In genomic region chr22:45268958-45269844, GRCh38 we compare ENCODE assay signal across 8 cellular contexts. TPM values are rescaled to one million over a fixed set of nuclear protein-coding genes. Genes with fewer than 3 reads are reported as not detected.
DNase-seq lines count a peak whose midpoint lies in the region; TF ChIP-seq lines count a peak whose summit lies in the region.

No MANE protein-coding gene starts in this region.

- peak overlapping the region; percentile 62 for H3K4me3 ChIP-seq in fibroblast of villous mesenchyme (ENCODE audit: low read depth, low read length)

- peak overlapping the region; percentile 90 to 93 (median 90) for H3K4me3 Mint-ChIP-seq in nephron

- H3K36me3 Mint-ChIP-seq in nephron (ENCODE audit: low read depth): no peaks in the 10 kb centered on the region

- TF ChIP-seq CTCF in fibroblast of villous mesenchyme (IDR thresholded peaks at IDR 0.05; ENCODE audit: insufficient read depth, low read depth, low read length) (peak; percentile 80), nephron (IDR thresholded peaks at IDR 0.05; ENCODE audit: unreplicated experiment in 3 of 3) (peak; percentile 96 to 97 (median 96))

- DNase-seq in DMS 273 (lab: John Stamatoyannopoulos, UW; ENCODE audit: unreplicated experiment): peak; percentile 87
- DNase-seq in DMS 273 treated with DMSO at 0.1 percent for 48 hours (lab: John Stamatoyannopoulos, UW): no peak
- DNase-seq in HPDE6-E6E7 (ENCODE audit: extremely low spot score): peak; percentile 23
- DNase-seq in RPMI8226: peak; percentile 88
- peak; percentile 83 for DNase-seq in activated effector memory CD4-positive, alpha-beta T cell treated with Interleukin-2 at 50 U/mL for 16 hours
- peak; percentile 77 for DNase-seq in fibroblast of villous mesenchyme (ENCODE audit: low read depth)
- DNase-seq in stimulated activated naive CD4-positive, alpha-beta T cell treated with Interleukin-2 at 50 U/mL for 16 hours (lab: John Stamatoyannopoulos, UW): peak; percentile 78

- peak overlapping the region in 2 of 3 experiments; percentile 33 to 88 for H3K27ac Mint-ChIP-seq in nephron

- H3K9me3 Mint-ChIP-seq in nephron: no peaks in the 10 kb centered on the region

- H3K27me3 Mint-ChIP-seq in nephron (ENCODE audit: low read depth): peaks cover 17% of the 10 kb centered on the region

- H3K4me1 Mint-ChIP-seq in nephron: peaks cover 39% of the 10 kb centered on the region

RNA-seq across cellular contexts. Expression of gene UPK3A, which starts 15.5 kb away (rescaled TPM):
- total RNA-seq in fibroblast of villous mesenchyme: not detected in 2 replicates

RNA-seq across cellular contexts. Expression of gene KIAA0930, which starts 28.5 kb away (rescaled TPM):
- total RNA-seq in fibroblast of villous mesenchyme: 44.5 and 55.4 TPM in 2 replicates

RNA-seq across cellular contexts. Expression of gene FAM118A, which starts 40.5 kb away (rescaled TPM):
- total RNA-seq in fibroblast of villous mesenchyme: 20.7 and 52.5 TPM in 2 replicates
